Comparison of ENCODE assay signal across 8 cellular contexts in genomic region chr1:15526490-15527339, GRCh38. TPM values are rescaled to one million over a fixed set of nuclear protein-coding genes. Genes with fewer than 3 reads are reported as not detected.
DNase-seq lines count a peak whose midpoint lies in the region; ATAC-seq and TF ChIP-seq lines count a peak whose summit lies in the region.

Gene DNAJC16, plus strand, starts transcription at chr1:15526848. Its CDS starts 2,258 bp downstream, at chr1:15529106.

- H3K4me1 Mint-ChIP-seq in stimulated activated effector memory CD8-positive, alpha-beta T cell treated with anti-CD3 and anti-CD28 coated beads, Interleukin-12 subunit alpha, Interleukin-12 subunit beta, amount 100 ng/mL, for 72 hours: peaks cover 46% of the 10 kb centered on the region

- CTCF ChIA-PET in Panc1 (lab: Charles Lee): interaction anchor here (0.6 kb wide), 1 partner anchor 215 kb away, joined by 4 read pairs; no protein-coding TSS in a partner anchor

- H3K27ac ChIP-seq in Panc1 (ENCODE audit: low read length): peak within 1 kb of the TSS; percentile 79
- peak within 1 kb of the TSS; percentile 92 to 97 (median 96) for H3K27ac ChIP-seq in esophagus muscularis mucosa (replicated peaks in 1 of 4)

- no peaks in the 10 kb centered on the region for H3K9me3 Mint-ChIP-seq in stimulated activated effector memory CD8-positive, alpha-beta T cell treated with anti-CD3 and anti-CD28 coated beads, Interleukin-12 subunit alpha, Interleukin-12 subunit beta, amount 100 ng/mL, for 72 hours

- H3K4me3 ChIP-seq in Panc1 (ENCODE audit: low read depth in 2 of 2, low read length in 2 of 2) (peak within 1 kb of the TSS; percentile 68 to 88), esophagus muscularis mucosa (peak within 1 kb of the TSS; percentile 90 to 97 (median 94))

- H3K27me3 ChIP-seq in Panc1 (ENCODE audit: control insufficient read depth, insufficient read depth, low read length): no peaks in the 10 kb centered on the region
- H3K27me3 ChIP-seq in esophagus muscularis mucosa: no peaks in the 10 kb centered on the region

- POLR2A ChIA-PET in Panc1 (lab: Charles Lee): interaction anchor here (0.6 kb wide), 1 partner anchor 55 kb away, joined by 4 read pairs; no protein-coding TSS in a partner anchor

- no peaks in the 10 kb centered on the region for H3K9me3 ChIP-seq in Panc1 (ENCODE audit: control insufficient read depth, insufficient read depth, low read depth, low read length)
- no peaks in the 10 kb centered on the region for H3K9me3 ChIP-seq in esophagus muscularis mucosa

- H3K27ac Mint-ChIP-seq in stimulated activated effector memory CD8-positive, alpha-beta T cell treated with anti-CD3 and anti-CD28 coated beads, Interleukin-12 subunit alpha, Interleukin-12 subunit beta, amount 100 ng/mL, for 72 hours: peak within 1 kb of the TSS; percentile 99

- in situ Hi-C loops in Panc1 (cut with HindIII; ENCODE audit: low pct_unique_long_range_greater_than_20kb, low sequenced_read_pairs): no loop called here

- no peak for TF ChIP-seq EP300 in esophagus muscularis mucosa (IDR thresholded peaks at IDR 0.05)

- peaks cover 22% of the 10 kb centered on the region for H3K36me3 Mint-ChIP-seq in stimulated activated effector memory CD8-positive, alpha-beta T cell treated with anti-CD3 and anti-CD28 coated beads, Interleukin-12 subunit alpha, Interleukin-12 subunit beta, amount 100 ng/mL, for 72 hours

- 0% methylated on average over 19 of the region's 65 CpGs for WGBS in esophagus muscularis mucosa

- TF ChIP-seq POLR2A in esophagus muscularis mucosa (IDR thresholded peaks at IDR 0.05; ENCODE audit: low read depth): peak; percentile 60

- TF ChIP-seq CTCF in Panc1 (IDR thresholded peaks at IDR 0.05) (peak; percentile 66; the same call in 1 of the 2 replicates), esophagus muscularis mucosa (IDR thresholded peaks at IDR 0.05) (peak in 2 of 3 experiments; percentile 19 to 24)

- no TSS peak for BruUV-seq in Panc1 (replicated peaks; lab: Mats Ljungman, UMichigan)

- H3K4me3 Mint-ChIP-seq in stimulated activated effector memory CD8-positive, alpha-beta T cell treated with anti-CD3 and anti-CD28 coated beads, Interleukin-12 subunit alpha, Interleukin-12 subunit beta, amount 100 ng/mL, for 72 hours: peak within 1 kb of the TSS; percentile 77

- peak; percentile 99 for DNase-seq in DMS53 treated with DMSO at 0.1 percent for 48 hours (lab: John Stamatoyannopoulos, UW; ENCODE audit: unreplicated experiment)
- DNase-seq in KG1 (lab: John Stamatoyannopoulos, UW): peak; percentile 97
- peak; percentile 100 for DNase-seq in Panc1 (ENCODE audit: low read depth, low spot score)
- DNase-seq in activated T-cell treated with anti-CD3 and anti-CD28 coated beads, Interleukin-2, amount 50 U/mL, for 48 hours: peak; percentile 96 to 97
- peak; percentile 100 for DNase-seq in esophagus muscularis mucosa (ENCODE audit: extremely low spot score)
- DNase-seq in myocyte (ENCODE audit: low read depth): peak; percentile 100
- DNase-seq in stimulated activated effector memory CD8-positive, alpha-beta T cell treated with anti-CD3 and anti-CD28 coated beads, Interleukin-12 subunit alpha, Interleukin-12 subunit beta, amount 100 ng/mL, for 72 hours (ENCODE audit: low spot score in 2 of 2): peak; percentile 86 to 98

- peaks cover 12% of the 10 kb centered on the region; the same call in 1 of the 2 replicates for H3K36me3 ChIP-seq in Panc1 (ENCODE audit: control insufficient read depth, insufficient read depth, low read length)
- peaks cover 0 to 15% (median 11%) of the 10 kb centered on the region in 4 donors for H3K36me3 ChIP-seq in esophagus muscularis mucosa

- ATAC-seq in GM21717 (IDR thresholded peaks at IDR 0.05; ENCODE audit: unreplicated experiment) (peak; percentile 45), Panc1 (peak; percentile 81)
- peak; percentile 80 for ATAC-seq in stimulated activated effector memory CD8-positive, alpha-beta T cell treated with anti-CD3 and anti-CD28 coated beads, Interleukin-12 subunit alpha, Interleukin-12 subunit beta, amount 100 ng/mL, for 72 hours

- intact Hi-C loops in Panc1 (cut with micrococcal nuclease; ENCODE audit: unreplicated experiment) (no loop called here), esophagus muscularis mucosa (cut with DNase I) (loop anchor here (5.0 kb wide), 1 partner anchor 91 kb away; the partner anchor contains the start of gene DDI2)

- H3K4me1 ChIP-seq in Panc1 (ENCODE audit: control insufficient read depth, insufficient read depth, low read length) (peaks cover 20% of the 10 kb centered on the region), esophagus muscularis mucosa (peaks cover 26 to 42% (median 41%) of the 10 kb centered on the region in 4 donors)

RNA-seq across cellular contexts. Expression of gene DNAJC16, which starts in this region (rescaled TPM):
- 22.0 TPM for total RNA-seq in Panc1 (2021; ENCODE audit: unreplicated experiment)
- 11.8 TPM for polyA plus RNA-seq in Panc1 (2012; ENCODE audit: insufficient read length)
- total RNA-seq in esophagus muscularis mucosa: 10 to 100 TPM; 12.0 to 13.0 (median 12.4) TPM
- 43.9 and 50.2 TPM in 2 replicates for total RNA-seq in myocyte
- polyA plus RNA-seq in myocyte (2012): 11.5 TPM

Comparison
In these comparisons a context has a peak if more than half of its experiments do, and no peak if none do; other contexts are left out.
1. Peak in every context shown above with its lines: DNase-seq, ATAC-seq, H3K4me3 ChIP-seq and H3K27ac ChIP-seq.